In the genomic region with DNA sequence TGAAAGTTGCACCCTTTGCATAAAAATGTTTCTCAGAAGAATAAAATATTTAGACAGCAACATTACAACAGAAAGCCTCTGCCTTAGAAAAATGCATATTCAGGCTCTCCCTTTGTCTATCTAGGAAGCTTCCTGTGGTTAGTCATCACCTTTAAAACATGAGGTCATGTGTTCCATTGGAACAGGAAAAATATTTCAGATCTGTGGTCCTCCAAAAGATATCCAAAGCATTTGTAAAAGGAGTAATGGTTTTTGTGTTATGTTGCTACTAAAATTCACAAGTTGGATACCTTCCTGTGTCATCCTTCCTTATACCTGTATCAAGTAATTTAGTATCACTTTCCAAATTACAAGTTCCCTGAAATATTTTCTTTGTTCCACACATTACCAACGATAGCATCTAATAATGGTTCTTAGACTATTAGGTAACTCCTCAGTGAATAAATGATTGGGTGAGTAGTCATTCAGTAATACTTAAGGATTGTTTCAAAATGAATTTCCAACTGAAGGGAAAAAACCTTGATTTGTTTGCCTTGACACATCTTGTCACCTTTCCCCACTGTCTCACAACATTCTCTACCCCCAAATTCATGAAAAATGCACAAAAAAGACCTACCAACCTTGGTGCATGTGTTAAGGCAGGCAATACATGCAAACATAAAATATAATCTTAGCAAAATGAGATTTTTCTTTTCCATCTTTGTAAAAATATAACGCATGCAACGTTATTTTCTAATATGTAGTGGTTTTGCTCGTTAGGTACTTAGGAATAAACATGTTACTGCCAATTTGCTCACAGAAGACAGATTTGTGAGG, we compare ENCODE assay signal across 9 cellular contexts. TPM values are rescaled to one million over a fixed set of nuclear protein-coding genes. Genes with fewer than 3 reads are reported as not detected.
DNase-seq lines count a peak whose midpoint lies in the region; ATAC-seq and TF ChIP-seq lines count a peak whose summit lies in the region.
"Had no signal": no experiment of that assay in that cellular context is flagged by ENCODE, and none has a peak within 500 bp of the region (broad histone marks: within the 10 kb centered on the region; RNA-seq: fewer than 3 reads in every experiment).

No MANE protein-coding gene starts in this region.

- DNase-seq in AG20443 (ENCODE audit: low spot score) = peak; percentile 30
- DNase-seq in M059J (ENCODE audit: low read depth) = peak; percentile 74
- DNase-seq in chondrocyte (ENCODE audit: low spot score) = no peak
- DNase-seq in mesothelial cell of epicardium (ENCODE audit: low spot score in 2 of 2, unreplicated experiment in 2 of 2) = no peak
- DNase-seq in activated T-cell treated with anti-CD3 and anti-CD28 coated beads, Interleukin-2, amount 50 U/mL, for 1 hour = no peak
- DNase-seq in activated CD4-positive, alpha-beta T cell treated with anti-CD3 and anti-CD28 coated beads for 48 hours = no peak

- H3K27ac Mint-ChIP-seq in chondrocyte (ENCODE audit: unreplicated experiment) (peak overlapping the region; percentile 93), mesothelial cell of epicardium (peak overlapping the region; percentile 13)
- H3K27ac Mint-ChIP-seq: activated T-helper 2 cell treated with anti-CD3 and anti-CD28 coated beads, Interferon-gamma antibody, Interleukin-2, Interleukin-4, amounts not matched to agents 10 μg/mL and 5 μg/mL and 100 μg/mL, durations not matched to agents 14 hours and 24 hours and 36 hours had no signal

- ATAC-seq in HG02798 (IDR thresholded peaks at IDR 0.05; ENCODE audit: poor library complexity, unreplicated experiment) = no peak
- no peak for ATAC-seq in HG03280 (IDR thresholded peaks at IDR 0.05; ENCODE audit: unreplicated experiment)

- peaks cover 32% of the 10 kb centered on the region for H3K4me1 Mint-ChIP-seq in chondrocyte (ENCODE audit: low read depth)
- H3K4me1 Mint-ChIP-seq in mesothelial cell of epicardium = peaks cover 29% of the 10 kb centered on the region

- H3K4me3 Mint-ChIP-seq in chondrocyte (ENCODE audit: unreplicated experiment) = no peak overlapping the region
- no peak overlapping the region for H3K4me3 Mint-ChIP-seq in mesothelial cell of epicardium

- H3K9me3 Mint-ChIP-seq in chondrocyte (ENCODE audit: low read depth) = no peaks in the 10 kb centered on the region
- no peaks in the 10 kb centered on the region for H3K9me3 Mint-ChIP-seq in mesothelial cell of epicardium
- H3K9me3 Mint-ChIP-seq: activated T-helper 2 cell treated with anti-CD3 and anti-CD28 coated beads, Interferon-gamma antibody, Interleukin-2, Interleukin-4, amounts not matched to agents 10 μg/mL and 5 μg/mL and 100 μg/mL, durations not matched to agents 14 hours and 24 hours and 36 hours had no signal

- H3K27me3 Mint-ChIP-seq in chondrocyte (ENCODE audit: low read depth) (no peaks in the 10 kb centered on the region), mesothelial cell of epicardium (ENCODE audit: low read depth) (no peaks in the 10 kb centered on the region)

- TF ChIP-seq CTCF in chondrocyte (IDR thresholded peaks at IDR 0.05) (peak; percentile 49), mesothelial cell of epicardium (IDR thresholded peaks at IDR 0.05; ENCODE audit: unreplicated experiment) (no peak)

- no peaks in the 10 kb centered on the region for H3K36me3 Mint-ChIP-seq in chondrocyte (ENCODE audit: low read depth)
- no peaks in the 10 kb centered on the region for H3K36me3 Mint-ChIP-seq in mesothelial cell of epicardium

RNA-seq across cellular contexts. Expression of a gene that starts 19.7 kb away (rescaled TPM):
- total RNA-seq in M059J (2014; rRNA removed; shearing (Covaris generic)) = 5.5 and 11.0 TPM in 2 replicates
- total RNA-seq in chondrocyte (18.6 to 19.2 TPM (median 19.0 TPM) in 3 replicates), mesothelial cell of epicardium (50.3 to 52.5 TPM (median 51.2 TPM) in 3 replicates)

Comparison
In these comparisons a context has a peak if more than half of its experiments do, and no peak if none do; other contexts are left out.
1. DNase-seq: peak in AG20443 (single experiment) and M059J (single experiment); none in chondrocyte (single experiment), mesothelial cell of epicardium (0 of 2), activated T-cell treated with anti-CD3 and anti-CD28 coated beads, Interleukin-2, amount 50 U/mL, for 1 hour (single experiment) and activated CD4-positive, alpha-beta T cell treated with anti-CD3 and anti-CD28 coated beads for 48 hours (single experiment).